In the genomic region with DNA sequence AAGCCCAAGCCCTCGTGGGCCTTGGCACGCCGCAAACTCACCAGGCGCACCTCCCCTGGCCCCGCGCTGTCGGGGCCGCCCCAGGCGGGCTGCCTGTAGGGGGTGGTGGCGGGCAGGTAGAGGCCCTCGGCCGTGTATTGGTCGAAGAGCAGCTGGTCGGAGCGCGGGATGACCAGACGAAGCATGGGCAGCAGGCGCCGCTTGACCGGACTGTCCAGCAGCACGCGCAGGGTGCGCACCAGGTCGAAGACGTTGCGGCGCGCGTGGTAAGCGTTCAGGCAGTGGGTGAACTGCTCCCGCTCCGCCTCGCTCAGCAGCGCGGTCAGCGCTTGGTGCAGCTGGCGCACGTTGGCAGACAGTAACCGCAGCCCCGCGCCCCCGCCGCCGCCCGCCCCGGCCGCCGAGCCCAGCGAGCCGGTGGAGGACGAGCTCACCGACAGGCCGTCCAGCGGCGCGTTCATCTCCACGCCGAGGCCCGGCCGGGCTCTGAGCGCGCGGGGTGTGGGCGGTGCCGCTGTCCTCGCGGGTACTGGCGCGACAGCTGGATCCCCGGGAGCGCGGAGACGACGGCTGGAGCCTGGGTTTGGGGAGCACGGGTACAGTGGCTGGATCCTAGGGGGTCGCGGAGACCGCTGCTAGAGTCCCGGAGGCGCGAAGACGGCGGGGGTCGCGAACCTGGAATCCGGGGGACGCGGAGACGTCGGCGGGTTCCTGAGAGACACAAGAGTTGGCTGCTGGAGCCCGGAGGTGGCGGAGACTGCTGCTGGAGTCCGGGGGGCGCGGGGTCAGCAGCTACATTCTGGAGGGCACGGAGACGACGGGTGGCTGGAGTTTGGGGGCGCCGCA, we compare ENCODE assay signal across 1 cellular context.
A peak's percentile ranks its signal among the peaks of the same experiment; 100 is the strongest.
TF ChIP-seq lines count a peak whose summit lies in the region.

No MANE protein-coding gene starts in this region.

TF ChIP-seq in WTC11, 78 proteins besides CTCF, POLR2A, EP300 and RAD21 (continued from another document):
- TF ChIP-seq, protein P1, sequence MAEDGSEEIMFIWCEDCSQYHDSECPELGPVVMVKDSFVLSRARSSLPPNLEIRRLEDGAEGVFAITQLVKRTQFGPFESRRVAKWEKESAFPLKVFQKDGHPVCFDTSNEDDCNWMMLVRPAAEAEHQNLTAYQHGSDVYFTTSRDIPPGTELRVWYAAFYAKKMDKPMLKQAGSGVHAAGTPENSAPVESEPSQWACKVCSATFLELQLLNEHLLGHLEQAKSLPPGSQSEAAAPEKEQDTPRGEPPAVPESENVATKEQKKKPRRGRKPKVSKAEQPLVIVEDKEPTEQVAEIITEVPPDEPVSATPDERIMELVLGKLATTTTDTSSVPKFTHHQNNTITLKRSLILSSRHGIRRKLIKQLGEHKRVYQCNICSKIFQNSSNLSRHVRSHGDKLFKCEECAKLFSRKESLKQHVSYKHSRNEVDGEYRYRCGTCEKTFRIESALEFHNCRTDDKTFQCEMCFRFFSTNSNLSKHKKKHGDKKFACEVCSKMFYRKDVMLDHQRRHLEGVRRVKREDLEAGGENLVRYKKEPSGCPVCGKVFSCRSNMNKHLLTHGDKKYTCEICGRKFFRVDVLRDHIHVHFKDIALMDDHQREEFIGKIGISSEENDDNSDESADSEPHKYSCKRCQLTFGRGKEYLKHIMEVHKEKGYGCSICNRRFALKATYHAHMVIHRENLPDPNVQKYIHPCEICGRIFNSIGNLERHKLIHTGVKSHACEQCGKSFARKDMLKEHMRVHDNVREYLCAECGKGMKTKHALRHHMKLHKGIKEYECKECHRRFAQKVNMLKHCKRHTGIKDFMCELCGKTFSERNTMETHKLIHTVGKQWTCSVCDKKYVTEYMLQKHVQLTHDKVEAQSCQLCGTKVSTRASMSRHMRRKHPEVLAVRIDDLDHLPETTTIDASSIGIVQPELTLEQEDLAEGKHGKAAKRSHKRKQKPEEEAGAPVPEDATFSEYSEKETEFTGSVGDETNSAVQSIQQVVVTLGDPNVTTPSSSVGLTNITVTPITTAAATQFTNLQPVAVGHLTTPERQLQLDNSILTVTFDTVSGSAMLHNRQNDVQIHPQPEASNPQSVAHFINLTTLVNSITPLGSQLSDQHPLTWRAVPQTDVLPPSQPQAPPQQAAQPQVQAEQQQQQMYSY (CRISPR knock-in tag; IDR thresholded peaks at IDR 0.05) = 0 out of 2 replicates have a peak, but pooled peaks have one; percentile 40
- TF ChIP-seq TEAD4 (CRISPR knock-in tag; IDR thresholded peaks at IDR 0.05) = no peak
- no peak for TF ChIP-seq PRRX2 (CRISPR knock-in tag; IDR thresholded peaks at IDR 0.05)
- TF ChIP-seq, protein P2, sequence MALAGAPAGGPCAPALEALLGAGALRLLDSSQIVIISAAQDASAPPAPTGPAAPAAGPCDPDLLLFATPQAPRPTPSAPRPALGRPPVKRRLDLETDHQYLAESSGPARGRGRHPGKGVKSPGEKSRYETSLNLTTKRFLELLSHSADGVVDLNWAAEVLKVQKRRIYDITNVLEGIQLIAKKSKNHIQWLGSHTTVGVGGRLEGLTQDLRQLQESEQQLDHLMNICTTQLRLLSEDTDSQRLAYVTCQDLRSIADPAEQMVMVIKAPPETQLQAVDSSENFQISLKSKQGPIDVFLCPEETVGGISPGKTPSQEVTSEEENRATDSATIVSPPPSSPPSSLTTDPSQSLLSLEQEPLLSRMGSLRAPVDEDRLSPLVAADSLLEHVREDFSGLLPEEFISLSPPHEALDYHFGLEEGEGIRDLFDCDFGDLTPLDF (CRISPR knock-in tag; IDR thresholded peaks at IDR 0.05) = peak; percentile 64; the same call in 1 of the 2 replicates
- TF ChIP-seq TEAD1 (CRISPR knock-in tag; IDR thresholded peaks at IDR 0.05) = peak; percentile 80; the same call in 1 of the 2 replicates
- TF ChIP-seq CREB1 (CRISPR knock-in tag; IDR thresholded peaks at IDR 0.05) = 0 out of 2 replicates have a peak, but pooled peaks have one; percentile 68
- TF ChIP-seq HMGA2 (CRISPR knock-in tag; IDR thresholded peaks at IDR 0.05) = no peak
- TF ChIP-seq ESRRA (CRISPR knock-in tag; IDR thresholded peaks at IDR 0.05; ENCODE audit: borderline replicate concordance) = peak; percentile 94
- TF ChIP-seq RORB (CRISPR knock-in tag; IDR thresholded peaks at IDR 0.05) = no peak
- peak; percentile 42; the same call in 1 of the 2 replicates for TF ChIP-seq JUN (CRISPR knock-in tag; IDR thresholded peaks at IDR 0.05)
